ENCODE assay signal across 15 cellular contexts in the genomic region with DNA sequence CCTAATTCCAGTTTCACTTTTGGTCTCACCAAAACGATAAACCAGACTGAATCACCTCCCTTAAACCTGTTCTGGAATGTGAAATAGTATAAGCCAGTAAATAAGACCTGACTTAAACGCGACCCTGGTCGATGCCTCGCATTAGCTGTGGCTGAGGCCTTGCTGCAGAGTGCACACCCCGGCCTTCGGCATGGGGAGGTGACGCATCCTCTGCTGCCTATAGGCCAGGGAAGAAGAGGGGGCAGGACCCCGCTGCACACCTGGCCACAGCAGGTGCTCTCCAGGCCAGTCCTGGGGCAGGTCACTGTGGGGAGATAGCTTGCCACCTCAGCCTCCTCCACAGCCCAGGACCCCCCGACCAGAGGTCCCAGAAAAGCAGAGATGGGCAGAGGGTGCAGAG. TPM values are rescaled to one million over a fixed set of nuclear protein-coding genes. Genes with fewer than 3 reads are reported as not detected.
DNase-seq lines count a peak whose midpoint lies in the region; ATAC-seq and TF ChIP-seq lines count a peak whose summit lies in the region.
"Had no signal": no experiment of that assay in that cellular context is flagged by ENCODE, and none has a peak within 500 bp of the region (broad histone marks: within the 10 kb centered on the region; RNA-seq: fewer than 3 reads in every experiment).

No MANE protein-coding gene starts in this region.

- no peaks in the 10 kb centered on the region for H3K36me3 ChIP-seq in DOHH2 (ENCODE audit: control insufficient read depth, low read length)
- no peaks in the 10 kb centered on the region; a peak in 1 of 4 replicates for H3K36me3 ChIP-seq in HCT116 (ENCODE audit: control insufficient read depth in 1 of 2, insufficient read depth in 2 of 2, low read length in 2 of 2)
- peaks cover 18 to 50% of the 10 kb centered on the region in 2 experiments for H3K36me3 ChIP-seq in mesenchymal stem cell (ENCODE audit: control insufficient read depth in 1 of 2, insufficient read depth in 2 of 2, low read depth in 1 of 2, low read length in 2 of 2)

- H3K4me3 ChIP-seq in DOHH2 (ENCODE audit: low read length) (no peak overlapping the region), HCT116 (replicated peaks in 1 of 2; ENCODE audit: low read depth in 1 of 2, low read length in 2 of 2) (no peak overlapping the region), mesenchymal stem cell (ENCODE audit: insufficient read depth in 1 of 2, low read depth in 1 of 2, low read length in 2 of 2) (no peak overlapping the region)

- no peaks in the 10 kb centered on the region for H3K79me2 ChIP-seq in DOHH2 (ENCODE audit: control insufficient read depth, low read length)
- H3K79me2 ChIP-seq in HCT116 (ENCODE audit: insufficient read depth, low read length), result no peaks in the 10 kb centered on the region

- H4K91ac ChIP-seq in mesenchymal stem cell (ENCODE audit: low read length), result no peak overlapping the region

- peaks cover 4% of the 10 kb centered on the region for H3F3A ChIP-seq in DOHH2 (ENCODE audit: control insufficient read depth, insufficient read depth)

- H3K9ac ChIP-seq in HCT116 (ENCODE audit: low read length) (peak overlapping the region; percentile 32; the same call in 1 of the 2 replicates), mesenchymal stem cell (ENCODE audit: low read length) (no peak overlapping the region)

- no peak overlapping the region for H3K4ac ChIP-seq in mesenchymal stem cell (ENCODE audit: low read depth in 1 of 2, low read length in 2 of 2)

- H2BK12ac ChIP-seq in mesenchymal stem cell (ENCODE audit: low read length in 2 of 2), result no peak overlapping the region

- H4K20me1 ChIP-seq in DOHH2 (ENCODE audit: control insufficient read depth, insufficient read depth, low read depth, low read length), result no peaks in the 10 kb centered on the region
- H4K20me1 ChIP-seq in HCT116 (ENCODE audit: insufficient read depth), result no peaks in the 10 kb centered on the region

- peaks cover 4% of the 10 kb centered on the region for H3K79me1 ChIP-seq in mesenchymal stem cell (replicated peaks; ENCODE audit: low read length, poor library complexity, severe bottlenecking)

- intact Hi-C loops in HCT116 (cut with micrococcal nuclease), result no loop called here
- intact Hi-C loops in Right ventricle myocardium inferior (cut with DNase I), result no loop called here

- H3K27me3 ChIP-seq in DOHH2 (ENCODE audit: control insufficient read depth, low read length) (no peaks in the 10 kb centered on the region), HCT116 (ENCODE audit: insufficient read depth, low read length) (no peaks in the 10 kb centered on the region), mesenchymal stem cell (ENCODE audit: control insufficient read depth in 1 of 2, insufficient read depth in 1 of 2, low read length in 2 of 2) (no peaks in the 10 kb centered on the region)

- POLR2A ChIA-PET in HCT116 (lab: Charles Lee), result no interaction called here

- CTCF ChIA-PET in HCT116 (lab: Charles Lee), result no interaction called here

- H3K9me2 ChIP-seq in DOHH2 (replicated peaks; ENCODE audit: control insufficient read depth, low read length) (no peaks in the 10 kb centered on the region), HCT116 (ENCODE audit: insufficient read depth) (no peaks in the 10 kb centered on the region)

- WGBS in mesenchymal stem cell, result 97% methylated on average over 10 of the region's 10 CpGs

- TF ChIP-seq CTCF in DOHH2 (IDR thresholded peaks at IDR 0.05; ENCODE audit: low read depth, low read length, poor library complexity, severe bottlenecking) (no peak), HCT116 (IDR thresholded peaks at IDR 0.05 in 2 of 3, conservative IDR thresholded peaks at IDR 0.05 in 1 of 3; ENCODE audit: borderline replicate concordance in 1 of 3, insufficient read depth in 1 of 3, low read depth in 2 of 3, low read length in 2 of 3) (no peak)

- DNase-seq in HCT116 (ENCODE audit: low read depth, low spot score) (no peak), OCI-M1 (lab: John Stamatoyannopoulos, UW) (peak; percentile 14), mesenchymal stem cell (no peak), Right ventricle myocardium inferior (ENCODE audit: missing footprints) (no peak)
- DNase-seq: C1 segment of cervical spinal cord, MV-4-11, NCI-H1417 treated with DMSO at 0.1 percent for 48 hours, NCI-H1930, NCI-H345, NCI-H524 treated with DMSO at 0.1 percent for 48 hours, SIG-M5 had no signal

- H3K27ac ChIP-seq in DOHH2 (ENCODE audit: low read depth, low read length) (no peak overlapping the region), HCT116 (ENCODE audit: low read depth, low read length) (no peak overlapping the region; the same call in 1 of the 2 replicates), mesenchymal stem cell (ENCODE audit: low read length, poor library complexity, severe bottlenecking) (no peak overlapping the region)

- 0 out of 2 replicates have a peak overlapping the region, but pooled peaks have one; percentile 66 for H3K4me2 ChIP-seq in DOHH2 (ENCODE audit: low read length)
- H3K4me2 ChIP-seq in HCT116 (ENCODE audit: low read length), result no peak overlapping the region
- no peak overlapping the region for H3K4me2 ChIP-seq in mesenchymal stem cell (ENCODE audit: low read length, poor library complexity, severe bottlenecking)

- no peak overlapping the region for H2BK5ac ChIP-seq in mesenchymal stem cell (ENCODE audit: low read depth, low read length, poor library complexity, severe bottlenecking)

- no peak overlapping the region for H3K14ac ChIP-seq in mesenchymal stem cell (ENCODE audit: low read length in 2 of 2)

- no peak overlapping the region for H3K18ac ChIP-seq in mesenchymal stem cell (ENCODE audit: low read depth in 1 of 2, low read length in 2 of 2)

- no peak for TF ChIP-seq RAD21 in HCT116 (IDR thresholded peaks at IDR 0.05; ENCODE audit: low read depth)

- H2BK15ac ChIP-seq in mesenchymal stem cell (ENCODE audit: low read depth, poor library complexity, severe bottlenecking), result no peak overlapping the region

- H2AFZ ChIP-seq in HCT116 (ENCODE audit: low read depth, low read length, poor library complexity, severe bottlenecking) (no peak overlapping the region), mesenchymal stem cell (ENCODE audit: low read depth, low read length) (no peak overlapping the region)

- H3K23ac ChIP-seq in mesenchymal stem cell (ENCODE audit: low read length in 2 of 2), result peak overlapping the region in 1 of 2 experiments; percentile 18

- H3K4me1 ChIP-seq in DOHH2 (ENCODE audit: control insufficient read depth, low read length), result peaks cover 46% of the 10 kb centered on the region
- peaks cover 7 to 23% of the 10 kb centered on the region in 2 experiments; a peak in 3 of 4 replicates for H3K4me1 ChIP-seq in HCT116 (ENCODE audit: control insufficient read depth in 1 of 2, insufficient read depth in 2 of 2, low read length in 2 of 2)
- peaks cover 7% of the 10 kb centered on the region for H3K4me1 ChIP-seq in mesenchymal stem cell (ENCODE audit: control insufficient read depth, insufficient read depth, low read depth, low read length)

- no peak for TF ChIP-seq POLR2A in HCT116 (IDR thresholded peaks at IDR 0.05; ENCODE audit: borderline replicate concordance, extremely low read depth, insufficient read depth, insufficient read length)

- BruUV-seq in HCT116 (replicated peaks; lab: Mats Ljungman, UMichigan), result no TSS peak

- H4K8ac ChIP-seq in mesenchymal stem cell (ENCODE audit: low read length), result no peak overlapping the region

- ATAC-seq in HCT116 (no peak), esophagus mucosa (peak; percentile 4), HG02870 (IDR thresholded peaks at IDR 0.05; ENCODE audit: unreplicated experiment) (no peak), HG02798 (IDR thresholded peaks at IDR 0.05; ENCODE audit: poor library complexity, unreplicated experiment) (no peak), Right ventricle myocardium inferior (no peak)

- H2AK5ac ChIP-seq in mesenchymal stem cell (ENCODE audit: low read length, severe bottlenecking), result no peak overlapping the region

- RAD21 ChIA-PET in HCT116 (lab: Charles Lee; ENCODE audit: low non-redundant PET in 1 of 2, low total read pairs in 2 of 2, uncharacterized antibody in 2 of 2, unreplicated experiment in 2 of 2), result no interaction called here

- no peak overlapping the region for H2BK120ac ChIP-seq in mesenchymal stem cell (ENCODE audit: low read depth, low read length)

- H3K9me3 ChIP-seq in DOHH2 (ENCODE audit: control insufficient read depth, insufficient read depth, low read length), result no peaks in the 10 kb centered on the region
- H3K9me3 ChIP-seq in HCT116 (ENCODE audit: control insufficient read depth in 1 of 2, insufficient read depth in 1 of 2, low read depth in 1 of 2, low read length in 2 of 2), result no peaks in the 10 kb centered on the region
- no peaks in the 10 kb centered on the region for H3K9me3 ChIP-seq in mesenchymal stem cell (ENCODE audit: control insufficient read depth, low read length)

TF ChIP-seq in HCT116, 20 proteins besides CTCF, POLR2A, EP300 and RAD21:
- TF ChIP-seq JUND (IDR thresholded peaks at IDR 0.05) (no peak), SP1 (IDR thresholded peaks at IDR 0.05; ENCODE audit: low read depth) (no peak), EGR1 (IDR thresholded peaks at IDR 0.05; ENCODE audit: low read depth) (no peak), CBX3 (IDR thresholded peaks at IDR 0.05; ENCODE audit: low read depth) (no peak)

RNA-seq across cellular contexts. Expression of gene LRFN4, which starts 12.6 kb away (rescaled TPM):
- total RNA-seq in HCT116 (2021; ENCODE audit: unreplicated experiment) (55.4 TPM), esophagus mucosa (8.6 TPM), Right ventricle myocardium inferior (24.7 TPM)
- 28.7 and 30.2 TPM in 2 replicates for polyA plus RNA-seq in HCT116 (2012)
- polyA plus RNA-seq in mesenchymal stem cell (2013, experiment 1 of 2), result 16.0 TPM
- 15.3 TPM for polyA plus RNA-seq in mesenchymal stem cell (2013, experiment 2 of 2)

RNA-seq across cellular contexts. Expression of gene RCE1, which starts 26.2 kb away (rescaled TPM):
- total RNA-seq in HCT116 (2021; ENCODE audit: unreplicated experiment), result 35.3 TPM
- polyA plus RNA-seq in HCT116 (2012), result 35.0 and 37.5 TPM in 2 replicates
- 14.5 TPM for total RNA-seq in esophagus mucosa
- 11.2 TPM for polyA plus RNA-seq in mesenchymal stem cell (2013, experiment 1 of 2)
- polyA plus RNA-seq in mesenchymal stem cell (2013, experiment 2 of 2), result 10.9 TPM
- 5.6 TPM for total RNA-seq in Right ventricle myocardium inferior
